8 cellular contexts compared by ENCODE assay signal in genomic region chr3:66039590-66039887, GRCh38. TPM values are rescaled to one million over a fixed set of nuclear protein-coding genes. Genes with fewer than 3 reads are reported as not detected.
DNase-seq lines count a peak whose midpoint lies in the region; ATAC-seq and TF ChIP-seq lines count a peak whose summit lies in the region.

No MANE protein-coding gene starts in this region.

- no peak for TF ChIP-seq CTCF in natural killer cell (IDR thresholded peaks at IDR 0.05)
- peak; percentile 3 for TF ChIP-seq CTCF in cardiac fibroblast (IDR thresholded peaks at IDR 0.05; ENCODE audit: low read depth, low read length)

- peak overlapping the region; percentile 57 for H3K4me3 Mint-ChIP-seq in natural killer cell
- H3K4me3 Mint-ChIP-seq in natural killer cell treated with Interleukin-12 subunit alpha and Interleukin-12 subunit beta and Interleukin-15 and Interleukin-18, amount 100 ng/mL, for 72 hours, result no peak overlapping the region

- peaks cover 7 to 11% of the 10 kb centered on the region in 2 donors for H3K4me1 Mint-ChIP-seq in natural killer cell
- peaks cover 4 to 6% of the 10 kb centered on the region in 2 donors for H3K4me1 Mint-ChIP-seq in natural killer cell treated with Interleukin-12 subunit alpha and Interleukin-12 subunit beta and Interleukin-15 and Interleukin-18, amount 100 ng/mL, for 72 hours (ENCODE audit: low read depth in 2 of 2)

- peak overlapping the region; percentile 56 to 62 for H3K4me3 ChIP-seq in cardiac fibroblast (replicated peaks in 1 of 2; ENCODE audit: low read depth in 2 of 2, low read length in 2 of 2)

- intact Hi-C loops in natural killer cell (cut with micrococcal nuclease), result no loop called here

- H3K36me3 Mint-ChIP-seq in natural killer cell, result no peaks in the 10 kb centered on the region
- no peaks in the 10 kb centered on the region for H3K36me3 Mint-ChIP-seq in natural killer cell treated with Interleukin-12 subunit alpha and Interleukin-12 subunit beta and Interleukin-15 and Interleukin-18, amount 100 ng/mL, for 72 hours

- H3K27me3 ChIP-seq in layer of hippocampus (ENCODE audit: control insufficient read depth, insufficient read depth, low read length), result no peaks in the 10 kb centered on the region

- H3K27ac ChIP-seq in layer of hippocampus (ENCODE audit: low read depth, low read length) (peak overlapping the region; percentile 88), temporal lobe (ENCODE audit: low read depth, low read length) (peak overlapping the region; percentile 46)

- H3K27ac Mint-ChIP-seq in natural killer cell, result no peak overlapping the region
- H3K27ac Mint-ChIP-seq in natural killer cell treated with Interleukin-12 subunit alpha and Interleukin-12 subunit beta and Interleukin-15 and Interleukin-18, amount 100 ng/mL, for 72 hours, result no peak overlapping the region

- no peaks in the 10 kb centered on the region for H3K9me3 Mint-ChIP-seq in natural killer cell
- H3K9me3 Mint-ChIP-seq in natural killer cell treated with Interleukin-12 subunit alpha and Interleukin-12 subunit beta and Interleukin-15 and Interleukin-18, amount 100 ng/mL, for 72 hours, result no peaks in the 10 kb centered on the region

- H3K27me3 Mint-ChIP-seq in natural killer cell (ENCODE audit: low read depth in 2 of 2), result peaks cover 36 to 50% of the 10 kb centered on the region in 2 donors
- H3K27me3 Mint-ChIP-seq in natural killer cell treated with Interleukin-12 subunit alpha and Interleukin-12 subunit beta and Interleukin-15 and Interleukin-18, amount 100 ng/mL, for 72 hours, result peaks cover 46 to 47% of the 10 kb centered on the region in 2 donors

- no peak for ATAC-seq in natural killer cell
- no peak for ATAC-seq in natural killer cell treated with Interleukin-12 subunit alpha and Interleukin-12 subunit beta and Interleukin-15 and Interleukin-18, amount 100 ng/mL, for 72 hours

- DNase-seq in natural killer cell (no peak), cardiac fibroblast (ENCODE audit: low read depth in 2 of 2) (peak; percentile 40 to 58), cerebellum (ENCODE audit: low spot score) (no peak), NCI-H2171 treated with DMSO at 0.1 percent for 48 hours (lab: John Stamatoyannopoulos, UW) (no peak), NCI-H1092 treated with DMSO at 0.1 percent for 48 hours (lab: John Stamatoyannopoulos, UW) (no peak)
- DNase-seq in natural killer cell treated with Interleukin-12 subunit alpha and Interleukin-12 subunit beta and Interleukin-15 and Interleukin-18, amount 100 ng/mL, for 72 hours (ENCODE audit: low spot score), result no peak

RNA-seq across cellular contexts. Expression of gene MAGI1, which starts 0.8 kb away (rescaled TPM):
- total RNA-seq in natural killer cell, result not detected
- not detected for total RNA-seq in natural killer cell treated with Interleukin-12 subunit alpha and Interleukin-12 subunit beta and Interleukin-15 and Interleukin-18, amount 100 ng/mL, for 72 hours
- total RNA-seq in temporal lobe, result 40.8 TPM
- total RNA-seq in cerebellum, result 103 TPM

Comparison
In these comparisons a context has a peak if more than half of its experiments do, and no peak if none do; other contexts are left out.
1. DNase-seq: peak in cardiac fibroblast (2 of 2); none in natural killer cell (single experiment), natural killer cell treated with Interleukin-12 subunit alpha and Interleukin-12 subunit beta and Interleukin-15 and Interleukin-18, amount 100 ng/mL, for 72 hours (single experiment), cerebellum (single experiment), NCI-H2171 treated with DMSO at 0.1 percent for 48 hours (single experiment) and NCI-H1092 treated with DMSO at 0.1 percent for 48 hours (single experiment).
2. RNA of gene MAGI1, which starts 0.8 kb away (total RNA-seq): 103 TPM in cerebellum (single experiment) and 40.8 TPM in temporal lobe (single experiment); not detected in natural killer cell treated with Interleukin-12 subunit alpha and Interleukin-12 subunit beta and Interleukin-15 and Interleukin-18, amount 100 ng/mL, for 72 hours and not detected in natural killer cell; every median in the first group is over 10 times any median in the second.